Comparison of ENCODE assay signal across 1 cellular context in genomic region chr17:32124985-32125847, GRCh38.
TF ChIP-seq lines count a peak whose summit lies in the region.

No MANE protein-coding gene starts in this region.

TF ChIP-seq in HepG2, 621 proteins besides CTCF, POLR2A, EP300 and RAD21:
- TF ChIP-seq ZNF567 (CRISPR knock-in tag; IDR thresholded peaks at IDR 0.05; ENCODE audit: borderline replicate concordance) = no peak
- no peak for TF ChIP-seq ZNF773 (CRISPR knock-in tag; IDR thresholded peaks at IDR 0.05; ENCODE audit: borderline replicate concordance)
- TF ChIP-seq PLRG1 (conservative IDR thresholded peaks at IDR 0.05) = no peak
- TF ChIP-seq HOXD1 (CRISPR knock-in tag; IDR thresholded peaks at IDR 0.05) = no peak
- no peak for TF ChIP-seq PHF20 (CRISPR knock-in tag; IDR thresholded peaks at IDR 0.05)
- no peak for TF ChIP-seq BCLAF1 (IDR thresholded peaks at IDR 0.05)
- no peak for TF ChIP-seq HNRNPLL (IDR thresholded peaks at IDR 0.05; ENCODE audit: low read depth, low read length, poor library complexity, severe bottlenecking)
- TF ChIP-seq CCDC6 (CRISPR knock-in tag; IDR thresholded peaks at IDR 0.05) = no peak
- TF ChIP-seq ZNF552 (CRISPR knock-in tag; IDR thresholded peaks at IDR 0.05; ENCODE audit: borderline replicate concordance) = no peak
- TF ChIP-seq ZNF468 (CRISPR knock-in tag; IDR thresholded peaks at IDR 0.05) = no peak
- no peak for TF ChIP-seq ZNF512 (CRISPR knock-in tag; IDR thresholded peaks at IDR 0.05)
- no peak for TF ChIP-seq ZNF652 (CRISPR knock-in tag; IDR thresholded peaks at IDR 0.05; ENCODE audit: borderline replicate concordance, low read depth)
- TF ChIP-seq FOXK1 (CRISPR knock-in tag; IDR thresholded peaks at IDR 0.05; ENCODE audit: borderline replicate concordance, low read depth) = no peak
